ENCODE assay signal across 17 cellular contexts in the genomic region with DNA sequence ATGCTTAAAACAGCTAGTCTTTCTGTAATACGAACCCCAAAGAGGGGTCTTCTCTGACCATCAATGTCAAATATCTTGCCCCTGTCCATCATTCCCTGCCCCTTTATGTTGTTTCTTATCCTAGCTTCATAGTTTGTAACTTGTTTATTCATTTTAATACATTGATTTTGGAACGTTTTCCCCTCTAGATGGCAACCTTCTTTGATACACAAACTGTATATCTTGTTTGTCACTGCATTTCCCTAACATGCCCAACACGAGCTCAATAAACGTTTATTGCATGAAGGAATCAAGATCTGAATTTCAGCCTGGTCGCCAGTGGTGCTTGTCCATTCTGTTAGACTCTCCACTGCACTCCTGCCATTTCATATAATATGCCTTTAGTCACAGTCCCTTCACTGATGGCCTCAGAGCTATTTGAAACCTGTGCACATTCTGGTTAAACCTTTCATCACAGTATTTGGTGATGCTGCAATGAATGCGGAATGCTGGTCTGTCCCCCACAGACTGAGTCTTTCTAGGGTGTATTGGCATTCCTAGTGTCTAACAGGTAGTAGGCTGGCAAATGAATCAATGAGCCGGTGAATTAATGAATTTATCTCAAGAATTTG. TPM values are rescaled to one million over a fixed set of nuclear protein-coding genes. Genes with fewer than 3 reads are reported as not detected.
DNase-seq lines count a peak whose midpoint lies in the region; ATAC-seq and TF ChIP-seq lines count a peak whose summit lies in the region.
"Had no signal": no experiment of that assay in that cellular context is flagged by ENCODE, and none has a peak within 500 bp of the region (broad histone marks: within the 10 kb centered on the region; RNA-seq: fewer than 3 reads in every experiment).

No MANE protein-coding gene starts in this region.

- H2AFZ ChIP-seq in PC-3 (ENCODE audit: low read length) (no peak overlapping the region), smooth muscle cell (ENCODE audit: low read depth) (no peak overlapping the region)

- H3K4me1 ChIP-seq in PC-3 (ENCODE audit: insufficient read depth, low read length) (no peaks in the 10 kb centered on the region), smooth muscle cell (ENCODE audit: low read depth) (peaks cover 12% of the 10 kb centered on the region)
- H3K4me1 ChIP-seq: lower lobe of right lung had no signal

- peaks cover 84% of the 10 kb centered on the region for H3K4me1 Mint-ChIP-seq in activated T-cell treated with anti-CD3 and anti-CD28 coated beads, Interleukin-2, amount 50 U/mL, for 72 hours (ENCODE audit: low read depth)
- H3K4me1 Mint-ChIP-seq: endodermal cell had no signal

- H3K9ac ChIP-seq in PC-3 (ENCODE audit: low read length) (no peak overlapping the region), smooth muscle cell (ENCODE audit: low read depth) (peak overlapping the region; percentile 65)

- CTCF ChIA-PET in PC-3 (lab: Charles Lee) = interaction anchor here (0.6 to 0.9 kb wide), 3 partner anchors 27 to 716 kb away, joined by 3 to 11 read pairs (median 4); no protein-coding TSS in a partner anchor

- H3K27me3 Mint-ChIP-seq in activated T-cell treated with anti-CD3 and anti-CD28 coated beads, Interleukin-2, amount 50 U/mL, for 72 hours (ENCODE audit: low read depth) = peaks cover 41% of the 10 kb centered on the region

- H3K27ac ChIP-seq in PC-3 (ENCODE audit: low read length) = no peak overlapping the region
- peak overlapping the region; percentile 95 for H3K27ac ChIP-seq in smooth muscle cell (ENCODE audit: low read depth)
- H3K27ac ChIP-seq: lower lobe of right lung had no signal

- BruUV-seq in PC-3 (replicated peaks; lab: Mats Ljungman, UMichigan) = no TSS peak

- H3K27ac Mint-ChIP-seq in activated T-cell treated with anti-CD3 and anti-CD28 coated beads, Interleukin-2, amount 50 U/mL, for 72 hours = peak overlapping the region; percentile 9
- H3K27ac Mint-ChIP-seq: activated B cell treated with CpG ODN at 0.5 μM for 24 hours, endodermal cell, type B pancreatic cell had no signal

- no peaks in the 10 kb centered on the region for H3K27me3 ChIP-seq in PC-3 (ENCODE audit: low read length)
- no peaks in the 10 kb centered on the region for H3K27me3 ChIP-seq in smooth muscle cell (ENCODE audit: low read depth)

- H3F3A ChIP-seq in PC-3 (ENCODE audit: low read length, unreplicated experiment) = no peaks in the 10 kb centered on the region
- peaks cover 10% of the 10 kb centered on the region for H3F3A ChIP-seq in smooth muscle cell (ENCODE audit: low read depth)

- whole genome bisulfite sequencing in smooth muscle cell (ENCODE audit: low lambda C conversion rate) = 69% methylated on average over 7 of the region's 7 CpGs

- no peak; the same call in 1 of the 2 replicates for TF ChIP-seq CTCF in PC-3 (conservative IDR thresholded peaks at IDR 0.05; ENCODE audit: low read depth, low read length)
- peak; percentile 17 for TF ChIP-seq CTCF in epithelial cell of proximal tubule (conservative IDR thresholded peaks at IDR 0.05; ENCODE audit: low read depth, low read length)
- peak; percentile 6 for TF ChIP-seq CTCF in smooth muscle cell (IDR thresholded peaks at IDR 0.05; ENCODE audit: borderline replicate concordance, insufficient read depth, poor library complexity, severe bottlenecking)

- H3K36me3 ChIP-seq in PC-3 (ENCODE audit: low read depth, low read length) (no peaks in the 10 kb centered on the region), smooth muscle cell (ENCODE audit: low read depth) (no peaks in the 10 kb centered on the region)
- H3K36me3 ChIP-seq: lower lobe of right lung had no signal

- H3K9me3 ChIP-seq in PC-3 (ENCODE audit: low read length) = no peaks in the 10 kb centered on the region
- no peaks in the 10 kb centered on the region for H3K9me3 ChIP-seq in smooth muscle cell (replicated peaks; ENCODE audit: low read depth)
- H3K9me3 ChIP-seq: lower lobe of right lung had no signal

- H4K20me1 ChIP-seq in PC-3 (ENCODE audit: low read length) = no peaks in the 10 kb centered on the region
- no peaks in the 10 kb centered on the region for H4K20me1 ChIP-seq in smooth muscle cell (ENCODE audit: low read depth)

- H3K36me3 Mint-ChIP-seq in activated T-cell treated with anti-CD3 and anti-CD28 coated beads, Interleukin-2, amount 50 U/mL, for 72 hours (ENCODE audit: insufficient read depth in 2 of 2) = peaks cover 5 to 15% of the 10 kb centered on the region in 2 donors
- H3K36me3 Mint-ChIP-seq: type B pancreatic cell had no signal

- H3K4me2 ChIP-seq in PC-3 (ENCODE audit: low read length) = no peak overlapping the region
- H3K4me2 ChIP-seq in smooth muscle cell = no peak overlapping the region

- H3K79me2 ChIP-seq in PC-3 (ENCODE audit: low read length) (no peaks in the 10 kb centered on the region), smooth muscle cell (ENCODE audit: low read depth) (no peaks in the 10 kb centered on the region)

- no peak for ATAC-seq in activated T-cell treated with anti-CD3 and anti-CD28 coated beads, Interleukin-2, amount 50 U/mL, for 72 hours (replicated peaks in 1 of 2)
- ATAC-seq in PC-3 = no peak
- no peak for ATAC-seq in GM18511 (IDR thresholded peaks at IDR 0.05; ENCODE audit: unreplicated experiment)
- no peak for ATAC-seq in HG03457 (IDR thresholded peaks at IDR 0.05; ENCODE audit: unreplicated experiment)
- ATAC-seq in GM21576 (IDR thresholded peaks at IDR 0.05; ENCODE audit: unreplicated experiment) = no peak
- ATAC-seq: lower lobe of right lung had no signal

- H3K9me3 Mint-ChIP-seq in activated T-cell treated with anti-CD3 and anti-CD28 coated beads, Interleukin-2, amount 50 U/mL, for 72 hours = peaks cover 2 to 3% of the 10 kb centered on the region in 2 donors
- H3K9me3 Mint-ChIP-seq: activated B cell treated with CpG ODN at 0.5 μM for 24 hours, endodermal cell, type B pancreatic cell had no signal

- DNase-seq in activated T-cell treated with anti-CD3 and anti-CD28 coated beads, Interleukin-2, amount 50 U/mL, for 72 hours = no peak
- DNase-seq in activated T-cell treated with anti-CD3 and anti-CD28 coated beads, Interleukin-2, amount 50 U/mL, for 48 hours = no peak
- peak; percentile 2 for DNase-seq in PC-3
- no peak for DNase-seq in epithelial cell of proximal tubule (ENCODE audit: low read depth)
- DNase-seq in smooth muscle cell (lab: John Stamatoyannopoulos, UW; ENCODE audit: unreplicated experiment) = no peak
- DNase-seq: activated B cell treated with CpG ODN at 0.5 μM for 24 hours, endodermal cell, GOT3, lower lobe of right lung, NCI-H526, SIG-M5 had no signal

- no peaks in the 10 kb centered on the region for H3K9me2 ChIP-seq in PC-3 (replicated peaks; ENCODE audit: low read length)

- POLR2A ChIA-PET in PC-3 (lab: Charles Lee; ENCODE audit: unreplicated experiment) = no interaction called here

- H3K4me3 Mint-ChIP-seq in activated T-cell treated with anti-CD3 and anti-CD28 coated beads, Interleukin-2, amount 50 U/mL, for 72 hours = peak overlapping the region; percentile 11 to 31
- H3K4me3 Mint-ChIP-seq: activated B cell treated with CpG ODN at 0.5 μM for 24 hours, endodermal cell, type B pancreatic cell had no signal

- intact Hi-C loops in PC-3 (cut with micrococcal nuclease) = no loop called here

- H3K4me3 ChIP-seq in PC-3 (ENCODE audit: low read length) = no peak overlapping the region
- no peak overlapping the region for H3K4me3 ChIP-seq in epithelial cell of proximal tubule (ENCODE audit: low read depth, low read length)
- H3K4me3 ChIP-seq in smooth muscle cell = no peak overlapping the region
- H3K4me3 ChIP-seq: GM12878, lower lobe of right lung had no signal

RNA-seq across cellular contexts. Expression of a gene that starts 55.0 kb away (rescaled TPM):
- under 1 TPM; 0.35 to 0.50 TPM for total RNA-seq in activated T-cell treated with anti-CD3 and anti-CD28 coated beads, Interleukin-2, amount 50 U/mL, for 72 hours
- 7.1 and 9.8 TPM in 2 replicates for total RNA-seq in PC-3 (2014; rRNA removed)
- total RNA-seq in epithelial cell of proximal tubule = 24.4 and 34.6 TPM in 2 replicates
- 5.4 and 7.7 TPM in 2 replicates for total RNA-seq in smooth muscle cell
- 3.0 and 3.8 TPM in 2 replicates for polyA plus RNA-seq in smooth muscle cell
- total RNA-seq: HT-29 had no signal
